13 cellular contexts compared by ENCODE assay signal in genomic region chr22:43743131-43743530, GRCh38.
A peak's percentile ranks its signal among the peaks of the same experiment; 100 is the strongest.
DNase-seq lines count a peak whose midpoint lies in the region; ATAC-seq and TF ChIP-seq lines count a peak whose summit lies in the region.
"Had no signal": no experiment of that assay in that cellular context is flagged by ENCODE, and none has a peak within 500 bp of the region (broad histone marks: within the 10 kb centered on the region; RNA-seq: fewer than 3 reads in every experiment).

No MANE protein-coding gene starts in this region.

- H3K4me1 Mint-ChIP-seq in activated CD8-positive, alpha-beta T cell treated with anti-CD3 and anti-CD28 coated beads for 36 hours (ENCODE audit: low read depth) = no peaks in the 10 kb centered on the region
- H3K4me1 Mint-ChIP-seq in activated CD8-positive, alpha-beta T cell treated with anti-CD3 and anti-CD28 coated beads, Interleukin-2, amount 10 ng/mL, durations not matched to agents 7 days and 5 days (ENCODE audit: low read depth) = no peaks in the 10 kb centered on the region
- no peaks in the 10 kb centered on the region for H3K4me1 Mint-ChIP-seq in progenitor cell of endocrine pancreas (ENCODE audit: low read depth)
- H3K4me1 Mint-ChIP-seq: activated B cell treated with CpG ODN at 0.5 μM for 24 hours; stimulated activated effector memory CD8-positive, alpha-beta T cell treated with anti-CD3 and anti-CD28 coated beads, Interleukin-12 subunit alpha, Interleukin-12 subunit beta, amount 100 ng/mL, for 72 hours had no signal

- no peak for TF ChIP-seq CTCF in activated CD8-positive, alpha-beta T cell treated with anti-CD3 and anti-CD28 coated beads for 36 hours (IDR thresholded peaks at IDR 0.05)
- TF ChIP-seq CTCF in brain microvascular endothelial cell (IDR thresholded peaks at IDR 0.05; ENCODE audit: low read depth, low read length, missing control alignments) = peak; percentile 24
- peak; percentile 26 for TF ChIP-seq CTCF in progenitor cell of endocrine pancreas (IDR thresholded peaks at IDR 0.05; ENCODE audit: unreplicated experiment)

- H4K20me1 ChIP-seq in Karpas-422 (ENCODE audit: insufficient read depth, low read depth, low read length) = peaks cover 2% of the 10 kb centered on the region; the same call in 1 of the 2 replicates

- no peaks in the 10 kb centered on the region for H3K79me2 ChIP-seq in Karpas-422 (ENCODE audit: low read length)

- no peak overlapping the region for H3K4me3 Mint-ChIP-seq in activated CD8-positive, alpha-beta T cell treated with anti-CD3 and anti-CD28 coated beads for 36 hours
- no peak overlapping the region for H3K4me3 Mint-ChIP-seq in activated CD8-positive, alpha-beta T cell treated with anti-CD3 and anti-CD28 coated beads, Interleukin-2, amount 10 ng/mL, durations not matched to agents 7 days and 5 days
- no peak overlapping the region for H3K4me3 Mint-ChIP-seq in progenitor cell of endocrine pancreas (ENCODE audit: low read depth)
- H3K4me3 Mint-ChIP-seq: activated B cell treated with CpG ODN at 0.5 μM for 24 hours; stimulated activated effector memory CD8-positive, alpha-beta T cell treated with anti-CD3 and anti-CD28 coated beads, Interleukin-12 subunit alpha, Interleukin-12 subunit beta, amount 100 ng/mL, for 72 hours had no signal

- no peaks in the 10 kb centered on the region for H3K4me1 ChIP-seq in Karpas-422 (ENCODE audit: low read length)

- POLR2A ChIA-PET in activated CD8-positive, alpha-beta T cell treated with anti-CD3 and anti-CD28 coated beads for 36 hours (lab: Charles Lee) = no interaction called here
- POLR2A ChIA-PET in activated CD8-positive, alpha-beta T cell treated with anti-CD3 and anti-CD28 coated beads, Interleukin-2, amount 10 ng/mL, durations not matched to agents 7 days and 5 days (lab: Charles Lee) = no interaction called here

- no peaks in the 10 kb centered on the region for H3K9me2 ChIP-seq in Karpas-422 (replicated peaks; ENCODE audit: insufficient read depth, low read length)

- CTCF ChIA-PET in activated CD8-positive, alpha-beta T cell treated with anti-CD3 and anti-CD28 coated beads for 36 hours (lab: Charles Lee) = no interaction called here
- CTCF ChIA-PET in activated CD8-positive, alpha-beta T cell treated with anti-CD3 and anti-CD28 coated beads, Interleukin-2, amount 10 ng/mL, durations not matched to agents 7 days and 5 days (lab: Charles Lee) = no interaction called here

- H3K4me3 ChIP-seq in Karpas-422 (ENCODE audit: low read length) (no peak overlapping the region), brain microvascular endothelial cell (ENCODE audit: low read depth, low read length) (no peak overlapping the region)

- H2AFZ ChIP-seq in Karpas-422 (ENCODE audit: low read length) = no peak overlapping the region

- H3K36me3 Mint-ChIP-seq in activated CD8-positive, alpha-beta T cell treated with anti-CD3 and anti-CD28 coated beads for 36 hours (ENCODE audit: low read depth) = no peaks in the 10 kb centered on the region
- no peaks in the 10 kb centered on the region for H3K36me3 Mint-ChIP-seq in activated CD8-positive, alpha-beta T cell treated with anti-CD3 and anti-CD28 coated beads, Interleukin-2, amount 10 ng/mL, durations not matched to agents 7 days and 5 days (ENCODE audit: low read depth)
- no peaks in the 10 kb centered on the region for H3K36me3 Mint-ChIP-seq in progenitor cell of endocrine pancreas (ENCODE audit: insufficient read depth)
- H3K36me3 Mint-ChIP-seq: stimulated activated effector memory CD8-positive, alpha-beta T cell treated with anti-CD3 and anti-CD28 coated beads, Interleukin-12 subunit alpha, Interleukin-12 subunit beta, amount 100 ng/mL, for 72 hours had no signal

- DNase-seq in activated CD8-positive, alpha-beta T cell treated with anti-CD3 and anti-CD28 coated beads for 36 hours = peak; percentile 19
- no peak for DNase-seq in activated CD8-positive, alpha-beta T cell treated with anti-CD3 and anti-CD28 coated beads, Interleukin-2, amount 10 ng/mL, durations not matched to agents 7 days and 5 days
- DNase-seq in Karpas-422 (peak; percentile 60), brain microvascular endothelial cell (no peak), progenitor cell of endocrine pancreas (ENCODE audit: low spot score, unreplicated experiment) (no peak), Ammon's horn (ENCODE audit: low spot score) (no peak)
- DNase-seq: activated B cell treated with CpG ODN at 0.5 μM for 24 hours; activated CD8-positive, alpha-beta memory T cell treated with anti-CD3 and anti-CD28 coated beads, Interleukin-2, amount 50 U/mL, for 48 hours; NCI-H1436; stimulated activated CD4-positive, alpha-beta T cell treated with anti-CD3 and anti-CD28 coated beads, Interleukin-4, amount 100 ng/mL, for 1 hour had no signal

- in situ Hi-C loops in brain microvascular endothelial cell (cut with HindIII; ENCODE audit: low pct_ligation_motif_present, low sequenced_read_pairs) = no loop called here

- no peak overlapping the region for H3K9ac ChIP-seq in Karpas-422 (ENCODE audit: low read length)

- H3K36me3 ChIP-seq in Karpas-422 (ENCODE audit: insufficient read depth, low read length) (no peaks in the 10 kb centered on the region), brain microvascular endothelial cell (replicated peaks) (no peaks in the 10 kb centered on the region)

- intact Hi-C loops in activated CD8-positive, alpha-beta T cell treated with anti-CD3 and anti-CD28 coated beads for 36 hours (cut with micrococcal nuclease) = no loop called here

- no peak for ATAC-seq in activated CD8-positive, alpha-beta T cell treated with anti-CD3 and anti-CD28 coated beads for 36 hours
- ATAC-seq in activated CD8-positive, alpha-beta T cell treated with anti-CD3 and anti-CD28 coated beads, Interleukin-2, amount 10 ng/mL, durations not matched to agents 7 days and 5 days = no peak
- ATAC-seq in HG02870 (IDR thresholded peaks at IDR 0.05; ENCODE audit: unreplicated experiment) = no peak
- ATAC-seq in GM18502 (IDR thresholded peaks at IDR 0.05; ENCODE audit: poor library complexity, unreplicated experiment) = no peak
- ATAC-seq: stimulated activated effector memory CD8-positive, alpha-beta T cell treated with anti-CD3 and anti-CD28 coated beads, Interleukin-12 subunit alpha, Interleukin-12 subunit beta, amount 100 ng/mL, for 72 hours had no signal

- H3K27ac ChIP-seq in Karpas-422 (ENCODE audit: low read length) (no peak overlapping the region), brain microvascular endothelial cell (no peak overlapping the region)

- 0 out of 2 replicates have a peak, but pooled peaks cover under 1% of the 10 kb centered on the region for H3K9me3 ChIP-seq in Karpas-422 (ENCODE audit: low read length)

- no peak overlapping the region for H3K27ac Mint-ChIP-seq in activated CD8-positive, alpha-beta T cell treated with anti-CD3 and anti-CD28 coated beads for 36 hours
- H3K27ac Mint-ChIP-seq in activated CD8-positive, alpha-beta T cell treated with anti-CD3 and anti-CD28 coated beads, Interleukin-2, amount 10 ng/mL, durations not matched to agents 7 days and 5 days = no peak overlapping the region
- H3K27ac Mint-ChIP-seq in progenitor cell of endocrine pancreas = no peak overlapping the region
- H3K27ac Mint-ChIP-seq: activated B cell treated with CpG ODN at 0.5 μM for 24 hours; stimulated activated effector memory CD8-positive, alpha-beta T cell treated with anti-CD3 and anti-CD28 coated beads, Interleukin-12 subunit alpha, Interleukin-12 subunit beta, amount 100 ng/mL, for 72 hours had no signal

- no peaks in the 10 kb centered on the region for H3K9me3 Mint-ChIP-seq in activated CD8-positive, alpha-beta T cell treated with anti-CD3 and anti-CD28 coated beads for 36 hours
- no peaks in the 10 kb centered on the region for H3K9me3 Mint-ChIP-seq in activated CD8-positive, alpha-beta T cell treated with anti-CD3 and anti-CD28 coated beads, Interleukin-2, amount 10 ng/mL, durations not matched to agents 7 days and 5 days (ENCODE audit: insufficient read depth)
- no peaks in the 10 kb centered on the region for H3K9me3 Mint-ChIP-seq in progenitor cell of endocrine pancreas (ENCODE audit: low read depth)
- H3K9me3 Mint-ChIP-seq: activated B cell treated with CpG ODN at 0.5 μM for 24 hours; stimulated activated effector memory CD8-positive, alpha-beta T cell treated with anti-CD3 and anti-CD28 coated beads, Interleukin-12 subunit alpha, Interleukin-12 subunit beta, amount 100 ng/mL, for 72 hours had no signal

- H3K27me3 ChIP-seq in Karpas-422 (ENCODE audit: low read length) = no peaks in the 10 kb centered on the region
- peaks cover 2% of the 10 kb centered on the region for H3K27me3 ChIP-seq in brain microvascular endothelial cell (replicated peaks)

- H3K4me2 ChIP-seq in Karpas-422 (ENCODE audit: low read depth, low read length, poor library complexity, severe bottlenecking) = no peak overlapping the region

- peaks cover 17% of the 10 kb centered on the region for H3K27me3 Mint-ChIP-seq in activated CD8-positive, alpha-beta T cell treated with anti-CD3 and anti-CD28 coated beads for 36 hours
- no peaks in the 10 kb centered on the region for H3K27me3 Mint-ChIP-seq in activated CD8-positive, alpha-beta T cell treated with anti-CD3 and anti-CD28 coated beads, Interleukin-2, amount 10 ng/mL, durations not matched to agents 7 days and 5 days (ENCODE audit: low read depth)
- no peaks in the 10 kb centered on the region for H3K27me3 Mint-ChIP-seq in progenitor cell of endocrine pancreas

Comparison
In these comparisons a context has a peak if more than half of its experiments do, and no peak if none do; other contexts are left out.
1. DNase-seq: peak in activated CD8-positive, alpha-beta T cell treated with anti-CD3 and anti-CD28 coated beads for 36 hours (single experiment) and Karpas-422 (single experiment); none in activated CD8-positive, alpha-beta T cell treated with anti-CD3 and anti-CD28 coated beads, Interleukin-2, amount 10 ng/mL, durations not matched to agents 7 days and 5 days (single experiment), brain microvascular endothelial cell (single experiment), progenitor cell of endocrine pancreas (single experiment) and Ammon's horn (single experiment).